Comparison of ENCODE assay signal across 3 cellular contexts in the genomic region with DNA sequence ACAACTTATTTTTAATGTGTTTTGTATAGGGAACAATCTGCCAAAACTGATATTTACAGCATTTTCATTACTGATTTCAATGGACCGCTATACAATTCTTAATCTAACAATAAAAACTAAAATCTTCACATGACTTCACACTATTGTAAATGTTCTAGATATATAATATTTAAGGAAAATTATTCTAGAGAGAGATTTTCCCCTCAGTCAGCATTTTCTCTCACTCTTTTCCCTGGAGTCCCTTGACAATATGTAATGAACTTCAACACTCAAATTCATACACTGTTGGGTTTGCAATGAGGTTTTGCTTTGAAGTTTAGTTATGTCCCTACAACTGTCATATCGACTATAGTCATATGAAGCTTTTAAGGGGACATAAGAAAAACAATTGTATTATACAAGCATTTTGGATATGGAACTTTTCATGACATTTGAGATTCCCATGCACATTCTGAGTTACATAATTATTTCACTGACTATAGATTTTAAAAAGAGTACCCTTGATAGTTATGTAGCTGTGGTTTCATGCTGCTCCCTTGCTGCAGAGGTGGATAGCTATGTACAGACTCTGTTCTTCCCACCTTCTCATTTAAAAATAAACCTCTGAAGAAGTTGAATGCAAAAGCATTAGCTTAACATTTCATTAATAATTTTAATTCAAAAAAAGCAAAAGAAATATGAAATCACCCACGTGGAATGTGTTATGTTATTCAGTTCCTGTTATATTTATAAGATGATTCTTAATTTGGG.
A peak's percentile ranks its signal among the peaks of the same experiment; 100 is the strongest.
TF ChIP-seq lines count a peak whose summit lies in the region.

No MANE protein-coding gene starts in this region.

TF ChIP-seq in HepG2, 621 proteins besides CTCF, POLR2A, EP300 and RAD21:
- peak; percentile 86 for TF ChIP-seq MAFF (IDR thresholded peaks at IDR 0.05; ENCODE audit: low read depth, low read length)
- peak; percentile 80 to 93 for TF ChIP-seq MAFK (conservative IDR thresholded peaks at IDR 0.05 in 1 of 2, IDR thresholded peaks at IDR 0.05 in 1 of 2; ENCODE audit: low read length in 2 of 2)
- TF ChIP-seq ZNF207 (IDR thresholded peaks at IDR 0.05; ENCODE audit: borderline replicate concordance): no peak
- TF ChIP-seq, protein P1, sequence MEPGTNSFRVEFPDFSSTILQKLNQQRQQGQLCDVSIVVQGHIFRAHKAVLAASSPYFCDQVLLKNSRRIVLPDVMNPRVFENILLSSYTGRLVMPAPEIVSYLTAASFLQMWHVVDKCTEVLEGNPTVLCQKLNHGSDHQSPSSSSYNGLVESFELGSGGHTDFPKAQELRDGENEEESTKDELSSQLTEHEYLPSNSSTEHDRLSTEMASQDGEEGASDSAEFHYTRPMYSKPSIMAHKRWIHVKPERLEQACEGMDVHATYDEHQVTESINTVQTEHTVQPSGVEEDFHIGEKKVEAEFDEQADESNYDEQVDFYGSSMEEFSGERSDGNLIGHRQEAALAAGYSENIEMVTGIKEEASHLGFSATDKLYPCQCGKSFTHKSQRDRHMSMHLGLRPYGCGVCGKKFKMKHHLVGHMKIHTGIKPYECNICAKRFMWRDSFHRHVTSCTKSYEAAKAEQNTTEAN (CRISPR knock-in tag; conservative IDR thresholded peaks at IDR 0.05): no peak

TF ChIP-seq in IMR-90, 13 proteins besides CTCF, POLR2A, EP300 and RAD21:
- TF ChIP-seq MAFK (IDR thresholded peaks at IDR 0.05; ENCODE audit: low read depth, low read length) (peak; percentile 85), MXI1 (IDR thresholded peaks at IDR 0.05; ENCODE audit: borderline replicate concordance, low read depth, low read length) (no peak)

TF ChIP-seq in H1, 55 proteins besides CTCF, POLR2A, EP300 and RAD21:
- TF ChIP-seq SP1 (IDR thresholded peaks at IDR 0.05; ENCODE audit: low read depth, low read length) (no peak), MAFK (IDR thresholded peaks at IDR 0.05; ENCODE audit: low read depth, low read length) (peak; percentile 54; the same call in 1 of the 2 replicates)
